15 cellular contexts compared by ENCODE assay signal in the genomic region with DNA sequence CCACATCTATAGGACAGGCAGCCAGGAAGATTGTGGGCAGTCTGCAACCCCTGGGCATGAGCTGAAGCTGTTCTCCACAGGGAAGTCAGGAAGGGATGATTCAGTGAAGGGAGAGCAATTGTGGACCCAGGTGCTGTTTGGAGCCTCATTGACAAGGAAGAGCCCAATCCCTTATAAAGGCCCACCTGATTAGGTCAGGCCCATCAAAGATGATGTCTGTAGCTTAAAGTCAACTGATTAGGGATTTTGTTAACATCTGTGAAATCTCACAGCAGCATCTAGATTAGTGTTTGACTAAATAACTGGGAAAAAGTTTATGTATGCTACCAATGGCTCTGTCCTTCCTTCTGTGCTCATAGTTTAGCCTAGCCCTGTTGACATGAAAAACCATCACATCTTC.
DNase-seq lines count a peak whose midpoint lies in the region; ATAC-seq, FAIRE-seq and TF ChIP-seq lines count a peak whose summit lies in the region.
"Had no signal": no experiment of that assay in that cellular context is flagged by ENCODE, and none has a peak within 500 bp of the region (broad histone marks: within the 10 kb centered on the region; RNA-seq: fewer than 3 reads in every experiment).

No MANE protein-coding gene starts in this region.

- TF ChIP-seq POLR2A in H1 (IDR thresholded peaks at IDR 0.05; ENCODE audit: control extremely low read depth in 1 of 2, low read depth in 2 of 2, low read length in 2 of 2) (no peak), GM12892 (IDR thresholded peaks at IDR 0.05; ENCODE audit: low read depth, low read length) (no peak)

- peaks cover 5% of the 10 kb centered on the region; the same call in 1 of the 2 replicates for H3K79me1 ChIP-seq in H1 (ENCODE audit: low read depth, low read length)

- no peak overlapping the region for H3K18ac ChIP-seq in H1 (ENCODE audit: extremely low read depth, low read length)

- H2BK5ac ChIP-seq in H1 (ENCODE audit: low read depth, low read length): no peak overlapping the region

- no peak overlapping the region for H2AK5ac ChIP-seq in H1 (ENCODE audit: low read depth, low read length)

- no peak overlapping the region for H3K4ac ChIP-seq in H1 (replicated peaks; ENCODE audit: insufficient read length, low read depth, low read length)

- peaks cover 0 to 10% (median 0%) of the 10 kb centered on the region in 4 experiments; a peak in 2 of 7 replicates for H3K4me1 ChIP-seq in H1 (replicated peaks in 1 of 4; ENCODE audit: control insufficient read depth in 3 of 4, insufficient read depth in 4 of 4, low read length in 3 of 4)
- peaks cover 8% of the 10 kb centered on the region for H3K4me1 ChIP-seq in mucosa of descending colon (ENCODE audit: low read depth)

- no peak overlapping the region for H4K5ac ChIP-seq in H1 (ENCODE audit: insufficient read length, low read depth, low read length)

- H4K20me1 ChIP-seq in H1 (replicated peaks in 1 of 2; ENCODE audit: control insufficient read depth in 1 of 2, insufficient read depth in 2 of 2, low read length in 2 of 2): peaks cover 3 to 5% of the 10 kb centered on the region in 2 experiments

- no peaks in the 10 kb centered on the region for H3K9me3 ChIP-seq in H1 (ENCODE audit: insufficient read depth in 2 of 2, low read depth in 1 of 2, low read length in 1 of 2)
- no peaks in the 10 kb centered on the region for H3K9me3 ChIP-seq in mucosa of descending colon

- H2BK120ac ChIP-seq in H1 (replicated peaks; ENCODE audit: low read depth, low read length): no peak overlapping the region

- no peak overlapping the region for H2BK12ac ChIP-seq in H1 (ENCODE audit: low read depth, low read length)

- H2AFZ ChIP-seq in H1 (ENCODE audit: low read length): no peak overlapping the region

- POLR2A ChIA-PET in H1 (lab: Charles Lee; ENCODE audit: partially characterized antibody): interaction anchor here (0.8 to 1.6 kb wide), 2 partner anchors 17 to 89 kb away, joined by 4 read pairs; no protein-coding TSS in a partner anchor

- CTCF ChIA-PET in H1 (lab: Charles Lee; ENCODE audit: partially characterized antibody): interaction anchor here (0.6 to 1.6 kb wide), 2 partner anchors 12 to 91 kb away, joined by 3 to 4 read pairs; no protein-coding TSS in a partner anchor

- no peak for TF ChIP-seq EP300 in H1 (IDR thresholded peaks at IDR 0.05; ENCODE audit: borderline replicate concordance in 1 of 2, low read depth in 2 of 2, low read length in 2 of 2)

- no peak for TF ChIP-seq RAD21 in H1 (IDR thresholded peaks at IDR 0.05 in 1 of 2, conservative IDR thresholded peaks at IDR 0.05 in 1 of 2; ENCODE audit: low read depth in 2 of 2, low read length in 2 of 2)

- peaks cover 0 to 89% of the 10 kb centered on the region in 2 experiments; a peak in 3 of 4 replicates for H3K79me2 ChIP-seq in H1 (ENCODE audit: control insufficient read depth in 1 of 2, insufficient read depth in 2 of 2, low read length in 2 of 2)

- no peak overlapping the region for H3K14ac ChIP-seq in H1 (ENCODE audit: insufficient read length)

- H3K4me3 ChIP-seq in H1 (ENCODE audit: extremely low read depth in 1 of 4, insufficient read depth in 2 of 4, low read depth in 3 of 4, low read length in 4 of 4) (no peak overlapping the region), mucosa of descending colon (no peak overlapping the region)

- H3K23ac ChIP-seq in H1 (ENCODE audit: insufficient read length): no peak overlapping the region

- TF ChIP-seq CTCF in VCaP (conservative IDR thresholded peaks at IDR 0.05) (no peak), H1 (IDR thresholded peaks at IDR 0.05; ENCODE audit: control extremely low read depth in 1 of 3, insufficient read depth in 1 of 3, low read depth in 1 of 3, low read length in 3 of 3) (no peak), mucosa of descending colon (IDR thresholded peaks at IDR 0.05) (no peak)

- no peak overlapping the region for H2BK15ac ChIP-seq in H1 (ENCODE audit: low read length)

- peak; percentile 52 for FAIRE-seq in H1 (lab: Jason Lieb, UNC)
- no peak for FAIRE-seq in GM12892 (lab: Jason Lieb, UNC)
- FAIRE-seq: H54 had no signal

- intact Hi-C loops in mucosa of descending colon (cut with DNase I, micrococcal nuclease): no loop called here

- H4K91ac ChIP-seq in H1 (replicated peaks; ENCODE audit: insufficient read length, low read length): no peak overlapping the region

- no peak overlapping the region for H4K8ac ChIP-seq in H1 (ENCODE audit: extremely low read depth, insufficient read depth, low read length)

- H3K27ac ChIP-seq in VCaP: peak overlapping the region; percentile 52
- no peak overlapping the region for H3K27ac ChIP-seq in H1 (ENCODE audit: low read depth, low read length)
- H3K27ac ChIP-seq: KMS-11 had no signal

- H3K36me3 ChIP-seq in H1 (ENCODE audit: control insufficient read depth in 2 of 4, insufficient read depth in 4 of 4, low read length in 3 of 4): no peaks in the 10 kb centered on the region; a peak in 3 of 8 replicates
- no peaks in the 10 kb centered on the region for H3K36me3 ChIP-seq in mucosa of descending colon (ENCODE audit: low read depth)

- H2BK20ac ChIP-seq in H1 (ENCODE audit: low read length): no peak overlapping the region

- DNase-seq in H1 (ENCODE audit: low read depth in 1 of 2, low spot score in 2 of 2) (no peak), mucosa of descending colon (no peak), GM12892 (ENCODE audit: insufficient read length) (no peak)
- DNase-seq: ACHN; C1 segment of cervical spinal cord; CD4-positive, alpha-beta T cell; DND-41; GDM1 had no signal

- H3K4me2 ChIP-seq in H1 (ENCODE audit: insufficient read depth in 1 of 2, low read depth in 2 of 2, low read length in 2 of 2): no peak overlapping the region
- H3K4me2 ChIP-seq: KMS-11 had no signal

- no peaks in the 10 kb centered on the region for H3K23me2 ChIP-seq in H1 (ENCODE audit: low read depth, low read length)

- H3K9ac ChIP-seq in H1 (replicated peaks in 1 of 4; ENCODE audit: extremely low read depth in 1 of 4, low read depth in 3 of 4, low read length in 3 of 4): no peak overlapping the region
- H3K9ac ChIP-seq: KMS-11 had no signal

- no peak overlapping the region for H3K56ac ChIP-seq in H1 (replicated peaks; ENCODE audit: insufficient read length, low read depth, low read length)

- no peaks in the 10 kb centered on the region for H3K27me3 ChIP-seq in H1 (replicated peaks in 1 of 4; ENCODE audit: control insufficient read depth in 3 of 4, extremely low read depth in 1 of 4, insufficient read depth in 3 of 4, low read length in 3 of 4)

- ATAC-seq in mucosa of descending colon: peak; percentile 20
- ATAC-seq in GM18520 (IDR thresholded peaks at IDR 0.05; ENCODE audit: unreplicated experiment): no peak
- ATAC-seq in HG02623 (IDR thresholded peaks at IDR 0.05; ENCODE audit: unreplicated experiment): no peak
- ATAC-seq in HG02571 (IDR thresholded peaks at IDR 0.05; ENCODE audit: unreplicated experiment): no peak
- ATAC-seq: HCT116 had no signal

TF ChIP-seq in H1, 55 proteins besides CTCF, POLR2A, EP300 and RAD21:
- TF ChIP-seq SUZ12 (IDR thresholded peaks at IDR 0.05; ENCODE audit: low read length) (no peak), TBP (IDR thresholded peaks at IDR 0.05; ENCODE audit: low read depth, low read length) (no peak), SIX5 (IDR thresholded peaks at IDR 0.05; ENCODE audit: low read depth, low read length) (no peak), SAP30 (IDR thresholded peaks at IDR 0.05; ENCODE audit: insufficient read depth, insufficient replicate concordance, low read length) (no peak), TEAD4 (IDR thresholded peaks at IDR 0.05; ENCODE audit: low read depth, low read length) (no peak), JUND (IDR thresholded peaks at IDR 0.05; ENCODE audit: low read length) (no peak), TAF1 (IDR thresholded peaks at IDR 0.05; ENCODE audit: low read depth, low read length) (no peak)
- TF ChIP-seq, protein P1, sequence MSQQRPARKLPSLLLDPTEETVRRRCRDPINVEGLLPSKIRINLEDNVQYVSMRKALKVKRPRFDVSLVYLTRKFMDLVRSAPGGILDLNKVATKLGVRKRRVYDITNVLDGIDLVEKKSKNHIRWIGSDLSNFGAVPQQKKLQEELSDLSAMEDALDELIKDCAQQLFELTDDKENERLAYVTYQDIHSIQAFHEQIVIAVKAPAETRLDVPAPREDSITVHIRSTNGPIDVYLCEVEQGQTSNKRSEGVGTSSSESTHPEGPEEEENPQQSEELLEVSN (IDR thresholded peaks at IDR 0.05): no peak
TF ChIP-seq in H1: peak in this region for 0.
